In the genomic region with DNA sequence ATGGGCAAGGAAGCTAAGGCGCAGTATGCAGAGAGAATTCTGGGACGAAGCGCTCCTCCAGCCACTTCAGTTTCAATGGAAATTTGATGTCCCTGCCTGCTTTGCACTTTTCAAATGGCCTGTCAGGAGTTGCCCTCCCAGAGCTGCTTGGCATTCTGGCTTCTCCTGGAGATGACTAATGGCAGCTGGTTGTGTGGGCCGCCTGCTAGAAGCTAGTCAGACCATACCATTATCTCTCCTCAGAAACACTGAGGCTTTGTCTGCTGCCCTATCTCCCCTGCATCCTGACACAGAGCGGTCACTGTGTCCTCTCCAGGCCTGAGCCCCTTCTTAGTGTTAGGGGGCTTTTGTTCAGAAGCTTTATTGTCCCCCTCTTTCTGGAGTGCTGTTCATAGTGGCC, we compare ENCODE assay signal across 9 cellular contexts.
DNase-seq lines count a peak whose midpoint lies in the region; ATAC-seq and TF ChIP-seq lines count a peak whose summit lies in the region.
"Had no signal": no experiment of that assay in that cellular context is flagged by ENCODE, and none has a peak within 500 bp of the region (broad histone marks: within the 10 kb centered on the region; RNA-seq: fewer than 3 reads in every experiment).

No MANE protein-coding gene starts in this region.

- peak overlapping the region; percentile 1 for H3K4me3 ChIP-seq in iPS-15b (ENCODE audit: low read depth, low read length)
- H3K4me3 ChIP-seq: HAP-1 had no signal

- no peaks in the 10 kb centered on the region for H3K9me3 Mint-ChIP-seq in activated CD8-positive, alpha-beta T cell treated with anti-CD3 and anti-CD28 coated beads for 36 hours

- H3K9ac ChIP-seq in iPS-15b (ENCODE audit: low read depth, low read length): peak overlapping the region; percentile 39

- H3K27me3 ChIP-seq in iPS-15b (ENCODE audit: control insufficient read depth, insufficient read depth, low read length): no peaks in the 10 kb centered on the region

- peak overlapping the region; percentile 94 for H3K27ac ChIP-seq in substantia nigra (ENCODE audit: low read depth, low read length, poor library complexity, severe bottlenecking)

- CTCF ChIA-PET in activated CD8-positive, alpha-beta T cell treated with anti-CD3 and anti-CD28 coated beads for 36 hours (lab: Charles Lee): interaction anchor here (2.2 kb wide), 1 partner anchor 67 kb away, joined by 6 read pairs; no protein-coding TSS in a partner anchor

- H3K4me1 Mint-ChIP-seq in activated CD8-positive, alpha-beta T cell treated with anti-CD3 and anti-CD28 coated beads for 36 hours (ENCODE audit: low read depth): peaks cover 3% of the 10 kb centered on the region

- no peaks in the 10 kb centered on the region for H3K27me3 Mint-ChIP-seq in activated CD8-positive, alpha-beta T cell treated with anti-CD3 and anti-CD28 coated beads for 36 hours

- H3K4me1 ChIP-seq in iPS-15b (ENCODE audit: control insufficient read depth, insufficient read depth, low read length): peaks cover 33% of the 10 kb centered on the region

- TF ChIP-seq CTCF in activated CD8-positive, alpha-beta T cell treated with anti-CD3 and anti-CD28 coated beads for 36 hours (IDR thresholded peaks at IDR 0.05): no peak

- POLR2A ChIA-PET in activated CD8-positive, alpha-beta T cell treated with anti-CD3 and anti-CD28 coated beads for 36 hours (lab: Charles Lee): interaction anchor here (0.9 kb wide), 1 partner anchor 16 kb away, joined by 3 read pairs; no protein-coding TSS in a partner anchor

- no peak for ATAC-seq in activated CD8-positive, alpha-beta T cell treated with anti-CD3 and anti-CD28 coated beads for 36 hours

- H3K9me3 ChIP-seq in iPS-15b (ENCODE audit: control insufficient read depth, insufficient read depth, low read length): no peaks in the 10 kb centered on the region
- H3K9me3 ChIP-seq: HAP-1 had no signal

- no peaks in the 10 kb centered on the region for H3K36me3 ChIP-seq in iPS-15b (ENCODE audit: control insufficient read depth, insufficient read depth, low read length)
- H3K36me3 ChIP-seq: HAP-1 had no signal

- no peak overlapping the region for H3K4me3 Mint-ChIP-seq in activated CD8-positive, alpha-beta T cell treated with anti-CD3 and anti-CD28 coated beads for 36 hours

- intact Hi-C loops in activated CD8-positive, alpha-beta T cell treated with anti-CD3 and anti-CD28 coated beads for 36 hours (cut with micrococcal nuclease): no loop called here

- H3K27ac Mint-ChIP-seq in activated CD8-positive, alpha-beta T cell treated with anti-CD3 and anti-CD28 coated beads for 36 hours: no peak overlapping the region

- peak; percentile 86 for DNase-seq in LHCN-M2 (ENCODE audit: low read depth)
- DNase-seq in amygdala (lab: John Stamatoyannopoulos, UW): peak in 54 of 56 donors; percentile 31 to 95 (median 84)
- DNase-seq in substantia nigra (lab: John Stamatoyannopoulos, UW): peak in 47 of 49 donors; percentile 44 to 91 (median 79)
- no peak for DNase-seq in activated CD8-positive, alpha-beta T cell treated with anti-CD3 and anti-CD28 coated beads for 36 hours
- no peak for DNase-seq in HuH-7 (ENCODE audit: low spot score)
- DNase-seq in GDM1 (lab: John Stamatoyannopoulos, UW): no peak
- no peak for DNase-seq in T-helper 2 cell

- no peaks in the 10 kb centered on the region for H3K36me3 Mint-ChIP-seq in activated CD8-positive, alpha-beta T cell treated with anti-CD3 and anti-CD28 coated beads for 36 hours (ENCODE audit: low read depth)

Comparison
In these comparisons a context has a peak if more than half of its experiments do, and no peak if none do; other contexts are left out.
1. DNase-seq: peak in LHCN-M2 (single experiment), amygdala (54 of 56) and substantia nigra (47 of 49); none in activated CD8-positive, alpha-beta T cell treated with anti-CD3 and anti-CD28 coated beads for 36 hours (single experiment), HuH-7 (single experiment), GDM1 (single experiment) and T-helper 2 cell (0 of 5).